ENCODE assay signal across 12 cellular contexts in the genomic region with DNA sequence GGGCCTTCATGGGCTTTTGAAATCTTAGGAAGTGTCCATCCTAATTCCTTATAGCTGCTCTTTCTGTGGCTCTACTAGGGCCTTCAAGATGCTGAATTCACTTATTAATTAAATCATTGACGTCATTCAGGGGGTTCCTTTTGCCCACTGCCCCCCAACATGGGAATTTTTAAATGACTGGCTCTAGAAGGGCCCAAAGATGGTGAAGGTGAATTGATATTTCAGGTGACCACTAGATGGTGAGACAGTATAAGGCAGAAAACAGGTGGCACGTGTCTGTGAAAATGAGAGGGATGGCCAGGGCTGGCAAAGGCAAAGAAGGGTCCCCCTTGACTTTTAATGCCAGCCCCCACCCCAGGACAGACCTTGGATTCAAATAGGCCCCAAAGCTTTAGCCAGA. TPM values are rescaled to one million over a fixed set of nuclear protein-coding genes. Genes with fewer than 3 reads are reported as not detected.
DNase-seq lines count a peak whose midpoint lies in the region; ATAC-seq and TF ChIP-seq lines count a peak whose summit lies in the region.
"Had no signal": no experiment of that assay in that cellular context is flagged by ENCODE, and none has a peak within 500 bp of the region (broad histone marks: within the 10 kb centered on the region; RNA-seq: fewer than 3 reads in every experiment).

No MANE protein-coding gene starts in this region.

- no peaks in the 10 kb centered on the region for H3K9me2 ChIP-seq in PC-9 (ENCODE audit: insufficient read depth)

- no peak overlapping the region for H3K27ac ChIP-seq in PC-9
- H3K27ac ChIP-seq in left lung = no peak overlapping the region
- H3K27ac ChIP-seq: cardiac muscle cell had no signal

- H2AFZ ChIP-seq in PC-9 = no peak overlapping the region

- intact Hi-C loops in Caco-2 (cut with micrococcal nuclease; ENCODE audit: unreplicated experiment) (loop anchor here (1.0 kb wide), 1 partner anchor 632 kb away; no protein-coding TSS in a partner anchor), PC-9 (cut with micrococcal nuclease; ENCODE audit: unreplicated experiment) (loop anchor here (10.0 kb wide), 1 partner anchor 630 kb away; no protein-coding TSS in a partner anchor), left lung (cut with DNase I) (loop anchor here in 1 of 2 donors (10.0 kb wide), 1 partner anchor 350 kb away; no protein-coding TSS in a partner anchor)

- CTCF ChIA-PET in Caco-2 (lab: Charles Lee) (interaction anchor here (0.7 to 2.5 kb wide), 3 partner anchors 318 to 631 kb away, joined by 3 to 13 read pairs (median 4); no protein-coding TSS in a partner anchor), PC-9 (lab: Charles Lee) (no interaction called here)

- H3K27ac Mint-ChIP-seq in Caco-2 (ENCODE audit: unreplicated experiment) = no peak overlapping the region
- H3K27ac Mint-ChIP-seq: activated T-helper 17 cell treated with anti-CD3 and anti-CD28 coated beads, Interleukin-2, amount 50 U/mL, for 72 hours had no signal

- peak; percentile 43 to 51 for DNase-seq in Caco-2
- DNase-seq in PC-9 = no peak
- DNase-seq in fibroblast of mammary gland (ENCODE audit: low read depth) = no peak
- no peak for DNase-seq in NCI-H748 (lab: John Stamatoyannopoulos, UW; ENCODE audit: unreplicated experiment)
- DNase-seq in left lung = no peak
- DNase-seq: stimulated activated CD4-positive, alpha-beta T cell treated with anti-CD3 and anti-CD28 coated beads, Interleukin-15, amount 100 ng/mL, for 24 hours had no signal

- H3F3A ChIP-seq in PC-9 (ENCODE audit: insufficient read depth, low read depth) = no peaks in the 10 kb centered on the region

- no peaks in the 10 kb centered on the region for H3K36me3 ChIP-seq in Caco-2 (ENCODE audit: control insufficient read depth, insufficient read depth, low read length)
- no peaks in the 10 kb centered on the region for H3K36me3 ChIP-seq in PC-9 (ENCODE audit: low read depth)
- no peaks in the 10 kb centered on the region for H3K36me3 ChIP-seq in left lung
- H3K36me3 ChIP-seq: cardiac muscle cell, HAP-1 had no signal

- H3K9me3 Mint-ChIP-seq in Caco-2 (ENCODE audit: unreplicated experiment) = no peaks in the 10 kb centered on the region
- H3K9me3 Mint-ChIP-seq: activated T-helper 17 cell treated with anti-CD3 and anti-CD28 coated beads, Interleukin-2, amount 50 U/mL, for 72 hours had no signal

- ATAC-seq in HG03025 (IDR thresholded peaks at IDR 0.05; ENCODE audit: low FRiP score, unreplicated experiment) (no peak), HG03565 (IDR thresholded peaks at IDR 0.05; ENCODE audit: unreplicated experiment) (no peak), left lung (no peak)
- ATAC-seq: activated T-helper 17 cell treated with anti-CD3 and anti-CD28 coated beads, Interleukin-2, amount 50 U/mL, for 72 hours had no signal

- H3K4me2 ChIP-seq in PC-9 = no peak overlapping the region

- peaks cover 25% of the 10 kb centered on the region for H3K27me3 Mint-ChIP-seq in Caco-2 (ENCODE audit: insufficient read depth, unreplicated experiment)

- H3K4me3 ChIP-seq in Caco-2 (ENCODE audit: low read depth, low read length) = no peak overlapping the region
- H3K4me3 ChIP-seq in PC-9 = no peak overlapping the region
- H3K4me3 ChIP-seq in fibroblast of mammary gland (ENCODE audit: control insufficient read depth, low read depth, low read length) = no peak overlapping the region
- no peak overlapping the region for H3K4me3 ChIP-seq in left lung
- H3K4me3 ChIP-seq: cardiac muscle cell, HAP-1 had no signal

- H4K20me1 ChIP-seq in PC-9 (ENCODE audit: insufficient read depth) = no peaks in the 10 kb centered on the region

- no peaks in the 10 kb centered on the region for H3K4me1 ChIP-seq in Caco-2
- 0 out of 2 replicates have a peak, but pooled peaks cover 7% of the 10 kb centered on the region for H3K4me1 ChIP-seq in PC-9 (replicated peaks; ENCODE audit: insufficient read depth)
- no peaks in the 10 kb centered on the region for H3K4me1 ChIP-seq in left lung

- H3K4me1 Mint-ChIP-seq in Caco-2 (ENCODE audit: low read depth, unreplicated experiment) = no peaks in the 10 kb centered on the region
- H3K4me1 Mint-ChIP-seq: activated T-helper 17 cell treated with anti-CD3 and anti-CD28 coated beads, Interleukin-2, amount 50 U/mL, for 72 hours had no signal

- no peaks in the 10 kb centered on the region for H3K79me2 ChIP-seq in PC-9 (ENCODE audit: low read depth)

- BruUV-seq in Caco-2 (replicated peaks; lab: Mats Ljungman, UMichigan) (no TSS peak), PC-9 (replicated peaks; lab: Mats Ljungman, UMichigan) (no TSS peak)

- H3K9me3 ChIP-seq in Caco-2 (no peaks in the 10 kb centered on the region), PC-9 (ENCODE audit: insufficient read depth, low read depth) (no peaks in the 10 kb centered on the region), left lung (no peaks in the 10 kb centered on the region)
- H3K9me3 ChIP-seq: HAP-1 had no signal

- POLR2A ChIA-PET in Caco-2 (lab: Charles Lee) = no interaction called here
- POLR2A ChIA-PET in PC-9 (lab: Charles Lee; ENCODE audit: unreplicated experiment) = no interaction called here

- H3K27me3 ChIP-seq in Caco-2 (replicated peaks; ENCODE audit: control insufficient read depth, insufficient read depth, low read length) = no peaks in the 10 kb centered on the region
- H3K27me3 ChIP-seq in PC-9 (ENCODE audit: insufficient read depth, low read depth) = peaks cover 8% of the 10 kb centered on the region
- H3K27me3 ChIP-seq in left lung = peaks cover 0 to 35% of the 10 kb centered on the region in 2 donors

- peak; percentile 63 to 71 for TF ChIP-seq CTCF in Caco-2 (IDR thresholded peaks at IDR 0.05; ENCODE audit: insufficient read depth in 1 of 2, low read depth in 1 of 2, low read length in 1 of 2, severe bottlenecking in 1 of 2, unreplicated experiment in 1 of 2)
- peak; percentile 52 for TF ChIP-seq CTCF in GM12874 (IDR thresholded peaks at IDR 0.05; ENCODE audit: insufficient read depth, low read depth, low read length)
- TF ChIP-seq CTCF in PC-9 (conservative IDR thresholded peaks at IDR 0.05) = peak; percentile 64
- peak; percentile 17 for TF ChIP-seq CTCF in fibroblast of mammary gland (conservative IDR thresholded peaks at IDR 0.05; ENCODE audit: control insufficient read depth, insufficient read depth, low read depth, low read length)
- no peak for TF ChIP-seq CTCF in left lung (IDR thresholded peaks at IDR 0.05)

- no peak overlapping the region for H3K4me3 Mint-ChIP-seq in Caco-2 (ENCODE audit: unreplicated experiment)
- H3K4me3 Mint-ChIP-seq: activated T-helper 17 cell treated with anti-CD3 and anti-CD28 coated beads, Interleukin-2, amount 50 U/mL, for 72 hours had no signal

- H3K36me3 Mint-ChIP-seq in Caco-2 (ENCODE audit: insufficient read depth, unreplicated experiment) = no peaks in the 10 kb centered on the region

RNA-seq across cellular contexts. Expression of a gene that starts 11.8 kb away (rescaled TPM):
- 1,877 and 1,936 TPM in 2 replicates for total RNA-seq in Caco-2 (2022)
- total RNA-seq in PC-9 (2021) = 929 and 1,304 TPM in 2 replicates
- total RNA-seq in left lung = 1,000 to 10,000 TPM in 1 of 2 donors, 100 to 1,000 TPM in 1; 723 to 1,158 TPM

RNA-seq across cellular contexts. Expression of a gene that starts 13.6 kb away (rescaled TPM):
- total RNA-seq in Caco-2 (2022) (4.2 and 5.1 TPM in 2 replicates), PC-9 (2021) (5.7 and 6.8 TPM in 2 replicates), left lung (1 to 10 TPM; 1.5 TPM)

Comparison
In these comparisons a context has a peak if more than half of its experiments do, and no peak if none do; other contexts are left out.
1. DNase-seq: peak in Caco-2 (2 of 2); none in PC-9 (0 of 2), fibroblast of mammary gland (single experiment), NCI-H748 (single experiment) and left lung (0 of 2).
2. CTCF ChIP-seq: peak in Caco-2 (2 of 2), GM12874 (single experiment), PC-9 (single experiment) and fibroblast of mammary gland (single experiment); none in left lung (0 of 2).